ENCODE assay signal across 1 cellular context in the genomic region with DNA sequence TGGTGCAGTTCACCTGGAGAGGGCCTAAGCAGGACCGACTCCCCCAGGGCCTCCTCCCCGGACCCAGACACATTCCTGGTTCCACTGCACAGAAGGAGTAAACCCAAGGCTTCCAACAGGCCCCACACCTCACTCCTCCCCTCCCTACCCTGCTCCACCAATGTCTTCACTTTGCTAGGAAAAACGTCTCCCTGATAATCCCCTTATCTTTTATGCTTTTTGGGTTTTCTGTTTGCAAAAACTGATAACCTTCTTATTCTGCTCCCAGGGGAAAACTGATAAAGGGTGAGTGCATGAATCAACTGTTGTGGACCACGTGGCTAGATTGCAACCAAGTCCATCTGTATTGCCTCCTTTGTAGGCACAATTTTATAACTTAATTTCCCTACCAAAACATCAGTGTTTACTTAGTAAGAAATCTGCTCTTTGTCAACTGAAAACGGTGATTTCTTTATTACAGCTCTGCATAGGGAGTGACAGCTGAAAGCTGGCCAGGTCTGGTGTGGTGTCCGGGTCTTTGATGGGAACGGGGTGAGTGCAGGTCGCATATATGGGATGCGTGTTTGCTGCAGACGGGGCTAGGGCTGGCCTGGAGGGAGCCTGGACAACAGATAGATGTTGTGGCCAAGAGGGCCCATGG.
TF ChIP-seq lines count a peak whose summit lies in the region.

No MANE protein-coding gene starts in this region.

TF ChIP-seq in H1, 55 proteins besides CTCF, POLR2A, EP300 and RAD21 (continued from another document):
- TF ChIP-seq BACH1 (IDR thresholded peaks at IDR 0.05; ENCODE audit: low read length) = no peak
- no peak for TF ChIP-seq RFX5 (IDR thresholded peaks at IDR 0.05; ENCODE audit: borderline replicate concordance, low read depth, low read length)
- TF ChIP-seq CHD2 (IDR thresholded peaks at IDR 0.05; ENCODE audit: low read length) = no peak
- no peak for TF ChIP-seq ASH2L (IDR thresholded peaks at IDR 0.05; ENCODE audit: low read length)
- TF ChIP-seq, protein P1, sequence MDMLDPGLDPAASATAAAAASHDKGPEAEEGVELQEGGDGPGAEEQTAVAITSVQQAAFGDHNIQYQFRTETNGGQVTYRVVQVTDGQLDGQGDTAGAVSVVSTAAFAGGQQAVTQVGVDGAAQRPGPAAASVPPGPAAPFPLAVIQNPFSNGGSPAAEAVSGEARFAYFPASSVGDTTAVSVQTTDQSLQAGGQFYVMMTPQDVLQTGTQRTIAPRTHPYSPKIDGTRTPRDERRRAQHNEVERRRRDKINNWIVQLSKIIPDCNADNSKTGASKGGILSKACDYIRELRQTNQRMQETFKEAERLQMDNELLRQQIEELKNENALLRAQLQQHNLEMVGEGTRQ (IDR thresholded peaks at IDR 0.05; ENCODE audit: low read length) = no peak
- no peak for TF ChIP-seq CBX8 (IDR thresholded peaks at IDR 0.05; ENCODE audit: borderline replicate concordance, low read depth, low read length)
- TF ChIP-seq CREB1 (IDR thresholded peaks at IDR 0.05) = no peak
- no peak for TF ChIP-seq SIN3A (conservative IDR thresholded peaks at IDR 0.05 in 1 of 2, IDR thresholded peaks at IDR 0.05 in 1 of 2; ENCODE audit: low read depth in 1 of 2, low read length in 2 of 2)
- no peak for TF ChIP-seq CTBP2 (IDR thresholded peaks at IDR 0.05; ENCODE audit: borderline replicate concordance, insufficient read depth, insufficient read length, low read length)
- no peak for TF ChIP-seq JUN (IDR thresholded peaks at IDR 0.05; ENCODE audit: low read depth, low read length)
- no peak for TF ChIP-seq EGR1 (IDR thresholded peaks at IDR 0.05; ENCODE audit: borderline replicate concordance, low read depth, low read length)
- TF ChIP-seq BRCA1 (IDR thresholded peaks at IDR 0.05; ENCODE audit: low read depth, low read length) = no peak
